10 cellular contexts compared by ENCODE assay signal in genomic region chr17:77106874-77107358, GRCh38. TPM values are rescaled to one million over a fixed set of nuclear protein-coding genes. Genes with fewer than 3 reads are reported as not detected.
DNase-seq lines count a peak whose midpoint lies in the region; ATAC-seq and TF ChIP-seq lines count a peak whose summit lies in the region.
"Had no signal": no experiment of that assay in that cellular context is flagged by ENCODE, and none has a peak within 500 bp of the region (broad histone marks: within the 10 kb centered on the region; RNA-seq: fewer than 3 reads in every experiment).

No MANE protein-coding gene starts in this region.

- 75 to 82% methylated on average over 8 of the region's 8 CpGs for WGBS in upper lobe of left lung, 2 donors

- H3K27ac ChIP-seq in upper lobe of left lung = peak overlapping the region; percentile 36 to 86 (median 77)

- no peak for TF ChIP-seq POLR2A in upper lobe of left lung (IDR thresholded peaks at IDR 0.05)

- no peaks in the 10 kb centered on the region for H3K9me3 ChIP-seq in upper lobe of left lung

- peak; percentile 5 for DNase-seq in stimulated activated naive CD4-positive, alpha-beta T cell treated with Interleukin-2 at 50 U/mL for 16 hours (lab: John Stamatoyannopoulos, UW)
- DNase-seq in stimulated activated naive CD4-positive, alpha-beta T cell (lab: John Stamatoyannopoulos, UW) = no peak
- DNase-seq in activated CD8-positive, alpha-beta memory T cell treated with anti-CD3 and anti-CD28 coated beads, Interleukin-2, amount 50 U/mL, for 4 hours = peak; percentile 35
- DNase-seq in upper lobe of left lung (no peak), GOT3 (lab: John Stamatoyannopoulos, UW) (no peak)
- DNase-seq in central memory CD4-positive, alpha-beta T cell = no peak
- DNase-seq: COR-L47, posterior cingulate gyrus had no signal

- TF ChIP-seq EP300 in upper lobe of left lung (IDR thresholded peaks at IDR 0.05) = no peak

- H3K4me3 ChIP-seq in upper lobe of left lung = no peak overlapping the region

- no peaks in the 10 kb centered on the region for H3K36me3 ChIP-seq in upper lobe of left lung

- peak; percentile 31 for ATAC-seq in HG03045 (IDR thresholded peaks at IDR 0.05; ENCODE audit: unreplicated experiment)
- no peak for ATAC-seq in upper lobe of left lung (ENCODE audit: low FRiP score in 2 of 2)
- ATAC-seq in GM18858 (IDR thresholded peaks at IDR 0.05; ENCODE audit: unreplicated experiment) = no peak

- H3K27me3 ChIP-seq in upper lobe of left lung = no peaks in the 10 kb centered on the region

- H3K4me1 ChIP-seq in upper lobe of left lung = peaks cover 18 to 36% (median 31%) of the 10 kb centered on the region in 4 donors

- TF ChIP-seq CTCF in upper lobe of left lung (IDR thresholded peaks at IDR 0.05) = no peak

RNA-seq across cellular contexts. Expression of gene SEC14L1, which starts 33.9 kb away (rescaled TPM):
- 100 to 1,000 TPM; 100 to 291 (median 145) TPM for total RNA-seq in upper lobe of left lung

Comparison
In these comparisons a context has a peak if more than half of its experiments do, and no peak if none do; other contexts are left out.
1. DNase-seq: peak in stimulated activated naive CD4-positive, alpha-beta T cell treated with Interleukin-2 at 50 U/mL for 16 hours (single experiment) and activated CD8-positive, alpha-beta memory T cell treated with anti-CD3 and anti-CD28 coated beads, Interleukin-2, amount 50 U/mL, for 4 hours (single experiment); none in stimulated activated naive CD4-positive, alpha-beta T cell (0 of 6), upper lobe of left lung (0 of 2), GOT3 (single experiment) and central memory CD4-positive, alpha-beta T cell (single experiment).